Comparison of ENCODE assay signal across 1 cellular context in the genomic region with DNA sequence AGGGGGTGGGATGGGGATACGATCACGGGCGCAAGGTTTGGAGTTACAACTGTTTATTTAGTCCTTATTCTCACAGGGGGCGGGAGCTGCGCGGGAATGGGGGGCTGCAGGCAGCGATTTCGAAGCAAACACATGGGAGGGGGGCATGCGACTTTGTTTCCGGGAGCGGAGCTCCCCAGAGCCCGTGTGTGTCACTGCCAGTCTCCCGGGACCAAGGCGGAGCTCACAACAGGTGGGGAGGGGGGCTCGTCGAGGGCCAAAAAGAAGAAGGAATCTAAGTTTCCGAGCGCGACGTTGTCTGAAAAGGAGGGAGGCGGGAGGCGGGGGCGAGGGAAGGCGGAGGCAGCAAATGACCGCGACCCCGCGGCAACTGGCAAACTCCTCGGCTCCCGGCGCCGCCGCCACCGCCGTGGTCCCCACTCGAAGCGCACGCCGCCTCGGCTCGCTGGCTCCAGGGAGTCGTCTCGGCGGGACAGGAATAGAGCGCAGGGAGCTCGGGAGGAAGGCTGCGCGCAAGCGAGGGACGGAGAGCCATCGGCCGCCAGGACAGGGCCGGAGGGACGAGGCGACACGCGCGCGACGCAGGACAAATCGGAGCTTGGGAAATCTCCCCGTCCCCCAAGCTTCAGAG.
TF ChIP-seq lines count a peak whose summit lies in the region.

No MANE protein-coding gene starts in this region.

TF ChIP-seq in WTC11, 78 proteins besides CTCF, POLR2A, EP300 and RAD21 (continued from another document):
- TF ChIP-seq, protein P1, sequence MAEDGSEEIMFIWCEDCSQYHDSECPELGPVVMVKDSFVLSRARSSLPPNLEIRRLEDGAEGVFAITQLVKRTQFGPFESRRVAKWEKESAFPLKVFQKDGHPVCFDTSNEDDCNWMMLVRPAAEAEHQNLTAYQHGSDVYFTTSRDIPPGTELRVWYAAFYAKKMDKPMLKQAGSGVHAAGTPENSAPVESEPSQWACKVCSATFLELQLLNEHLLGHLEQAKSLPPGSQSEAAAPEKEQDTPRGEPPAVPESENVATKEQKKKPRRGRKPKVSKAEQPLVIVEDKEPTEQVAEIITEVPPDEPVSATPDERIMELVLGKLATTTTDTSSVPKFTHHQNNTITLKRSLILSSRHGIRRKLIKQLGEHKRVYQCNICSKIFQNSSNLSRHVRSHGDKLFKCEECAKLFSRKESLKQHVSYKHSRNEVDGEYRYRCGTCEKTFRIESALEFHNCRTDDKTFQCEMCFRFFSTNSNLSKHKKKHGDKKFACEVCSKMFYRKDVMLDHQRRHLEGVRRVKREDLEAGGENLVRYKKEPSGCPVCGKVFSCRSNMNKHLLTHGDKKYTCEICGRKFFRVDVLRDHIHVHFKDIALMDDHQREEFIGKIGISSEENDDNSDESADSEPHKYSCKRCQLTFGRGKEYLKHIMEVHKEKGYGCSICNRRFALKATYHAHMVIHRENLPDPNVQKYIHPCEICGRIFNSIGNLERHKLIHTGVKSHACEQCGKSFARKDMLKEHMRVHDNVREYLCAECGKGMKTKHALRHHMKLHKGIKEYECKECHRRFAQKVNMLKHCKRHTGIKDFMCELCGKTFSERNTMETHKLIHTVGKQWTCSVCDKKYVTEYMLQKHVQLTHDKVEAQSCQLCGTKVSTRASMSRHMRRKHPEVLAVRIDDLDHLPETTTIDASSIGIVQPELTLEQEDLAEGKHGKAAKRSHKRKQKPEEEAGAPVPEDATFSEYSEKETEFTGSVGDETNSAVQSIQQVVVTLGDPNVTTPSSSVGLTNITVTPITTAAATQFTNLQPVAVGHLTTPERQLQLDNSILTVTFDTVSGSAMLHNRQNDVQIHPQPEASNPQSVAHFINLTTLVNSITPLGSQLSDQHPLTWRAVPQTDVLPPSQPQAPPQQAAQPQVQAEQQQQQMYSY (CRISPR knock-in tag; IDR thresholded peaks at IDR 0.05), result no peak
- TF ChIP-seq ZMAT4 (CRISPR knock-in tag; IDR thresholded peaks at IDR 0.05) (no peak), RELA (CRISPR knock-in tag; IDR thresholded peaks at IDR 0.05; ENCODE audit: borderline replicate concordance) (no peak), CDX4 (CRISPR knock-in tag; IDR thresholded peaks at IDR 0.05; ENCODE audit: borderline replicate concordance) (no peak), ZNF317 (CRISPR knock-in tag; IDR thresholded peaks at IDR 0.05; ENCODE audit: borderline replicate concordance, low read depth) (no peak), STAT6 (CRISPR knock-in tag; conservative IDR thresholded peaks at IDR 0.05; ENCODE audit: low read depth) (no peak)
- TF ChIP-seq, protein P2, sequence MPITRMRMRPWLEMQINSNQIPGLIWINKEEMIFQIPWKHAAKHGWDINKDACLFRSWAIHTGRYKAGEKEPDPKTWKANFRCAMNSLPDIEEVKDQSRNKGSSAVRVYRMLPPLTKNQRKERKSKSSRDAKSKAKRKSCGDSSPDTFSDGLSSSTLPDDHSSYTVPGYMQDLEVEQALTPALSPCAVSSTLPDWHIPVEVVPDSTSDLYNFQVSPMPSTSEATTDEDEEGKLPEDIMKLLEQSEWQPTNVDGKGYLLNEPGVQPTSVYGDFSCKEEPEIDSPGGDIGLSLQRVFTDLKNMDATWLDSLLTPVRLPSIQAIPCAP (CRISPR knock-in tag; IDR thresholded peaks at IDR 0.05), result peak; percentile 67; the same call in 1 of the 2 replicates
